Comparison of ENCODE assay signal across 8 cellular contexts in the genomic region with DNA sequence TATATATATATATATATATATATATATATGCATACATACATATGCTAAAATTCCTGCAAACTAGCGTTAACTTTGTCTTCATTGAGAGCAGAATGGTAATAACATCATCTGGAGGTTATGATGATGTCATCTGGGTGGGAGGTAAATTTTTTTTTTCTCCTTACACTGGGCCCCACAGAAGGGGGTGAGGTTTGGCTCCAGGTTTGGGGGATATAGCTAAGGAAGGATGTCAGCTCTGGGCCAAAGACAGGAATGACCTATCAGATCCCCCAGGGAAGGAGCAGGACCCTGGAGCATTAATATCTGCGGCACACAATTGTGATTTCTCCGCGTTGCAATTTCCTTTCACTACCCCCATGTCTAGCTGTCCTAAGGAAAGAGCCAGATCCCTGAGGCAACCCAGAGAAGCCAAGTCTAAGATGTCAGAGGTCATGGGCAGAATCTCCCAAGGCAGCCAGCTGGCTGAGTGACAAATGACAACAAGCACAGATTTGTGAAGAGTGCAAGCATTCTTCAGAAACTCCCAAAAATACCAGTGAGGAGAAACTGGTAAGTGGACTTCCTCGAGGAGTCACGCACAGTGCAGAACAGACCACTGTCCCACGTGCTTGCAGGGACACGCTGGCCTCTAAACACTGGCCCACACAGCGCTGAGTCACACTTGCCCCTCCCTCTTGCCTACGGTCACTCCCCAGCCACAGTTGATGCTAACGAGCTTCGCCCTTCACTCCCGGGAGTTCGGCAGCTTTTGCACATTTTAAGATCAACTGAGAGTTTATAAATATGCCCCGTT. TPM values are rescaled to one million over a fixed set of nuclear protein-coding genes. Genes with fewer than 3 reads are reported as not detected.
A peak's percentile ranks its signal among the peaks of the same experiment; 100 is the strongest.
DNase-seq lines count a peak whose midpoint lies in the region; ATAC-seq, FAIRE-seq and TF ChIP-seq lines count a peak whose summit lies in the region.

No MANE protein-coding gene starts in this region.

- no peaks in the 10 kb centered on the region for H3K36me3 ChIP-seq in CD8-positive, alpha-beta memory T cell (ENCODE audit: insufficient read depth, low read length)
- H3K36me3 ChIP-seq in bronchial epithelial cell (ENCODE audit: control insufficient read depth, insufficient read depth, low read length) = no peaks in the 10 kb centered on the region
- H3K36me3 ChIP-seq in stomach = no peaks in the 10 kb centered on the region

- no peaks in the 10 kb centered on the region for H3K9me3 ChIP-seq in CD8-positive, alpha-beta memory T cell (ENCODE audit: low read length)
- no peaks in the 10 kb centered on the region for H3K9me3 ChIP-seq in stomach

- peak overlapping the region in 1 of 7 donors; percentile 60 for H3K4me3 Mint-ChIP-seq in CD8-positive, alpha-beta memory T cell

- DNase-seq in CD8-positive, alpha-beta memory T cell = no peak
- peak; percentile 30 for DNase-seq in NCI-H2227 treated with DMSO at 0.1 percent for 48 hours (lab: John Stamatoyannopoulos, UW)
- peak; percentile 87 for DNase-seq in bronchial epithelial cell (ENCODE audit: low read depth)
- DNase-seq in kidney glomerular epithelial cell (lab: John Stamatoyannopoulos, UW) = peak; percentile 67
- peak; percentile 80 for DNase-seq in stomach
- no peak for DNase-seq in activated CD4-positive, alpha-beta T cell treated with anti-CD3 and anti-CD28 coated beads, Interleukin-2, amount 50 U/mL, for 1 hour
- DNase-seq in NCI-H2029 treated with DMSO at 0.1 percent for 48 hours (lab: John Stamatoyannopoulos, UW) = no peak

- CTCF ChIA-PET in CD8-positive, alpha-beta memory T cell (lab: Charles Lee) = interaction anchor here (1.2 to 30.2 kb wide), 2 partner anchors 9 to 34 kb away, joined by 4 to 711 read pairs; partner anchors contain the start of gene UBC

- WGBS in stomach, 5 donors = 21 to 27% (median 23%) methylated on average over 15 of the region's 15 CpGs

- no peak for FAIRE-seq in bronchial epithelial cell (lab: Jason Lieb, UNC)

- no peaks in the 10 kb centered on the region for H3K27me3 Mint-ChIP-seq in CD8-positive, alpha-beta memory T cell

- no peak overlapping the region for H3K4me3 ChIP-seq in CD8-positive, alpha-beta memory T cell (ENCODE audit: low read length)
- H3K4me3 ChIP-seq in bronchial epithelial cell (ENCODE audit: low read depth, low read length) (no peak overlapping the region), stomach (no peak overlapping the region)

- TF ChIP-seq EP300 in stomach (IDR thresholded peaks at IDR 0.05) = peak; percentile 48

- no peak for TF ChIP-seq POLR2A in stomach (IDR thresholded peaks at IDR 0.05)

- intact Hi-C loops in stomach (cut with DNase I; ENCODE audit: low total_unique reads) = no loop called here

- no peak for ATAC-seq in GM21737 (IDR thresholded peaks at IDR 0.05; ENCODE audit: unreplicated experiment)

- H3K27ac Mint-ChIP-seq in CD8-positive, alpha-beta memory T cell = no peak overlapping the region

- H3K36me3 Mint-ChIP-seq in CD8-positive, alpha-beta memory T cell = no peaks in the 10 kb centered on the region

- H3K27me3 ChIP-seq in CD8-positive, alpha-beta memory T cell (ENCODE audit: insufficient read depth, low read length, poor library complexity, severe bottlenecking) = no peaks in the 10 kb centered on the region
- H3K27me3 ChIP-seq in bronchial epithelial cell (ENCODE audit: control insufficient read depth, insufficient read depth, low read length) = no peaks in the 10 kb centered on the region
- H3K27me3 ChIP-seq in stomach = no peaks in the 10 kb centered on the region

- H3K27ac ChIP-seq in CD8-positive, alpha-beta memory T cell (ENCODE audit: low read depth, low read length) = peak overlapping the region; percentile 38
- peak overlapping the region; percentile 62 to 75 (median 68) for H3K27ac ChIP-seq in stomach

- H3K4me1 ChIP-seq in CD8-positive, alpha-beta memory T cell (ENCODE audit: insufficient read depth, low read length) = peaks cover 5% of the 10 kb centered on the region
- H3K4me1 ChIP-seq in stomach = peaks cover 17 to 38% (median 27%) of the 10 kb centered on the region in 4 donors

- POLR2A ChIA-PET in CD8-positive, alpha-beta memory T cell (lab: Charles Lee) = no interaction called here

- H3K9me3 Mint-ChIP-seq in CD8-positive, alpha-beta memory T cell = no peaks in the 10 kb centered on the region

- TF ChIP-seq CTCF in bronchial epithelial cell (IDR thresholded peaks at IDR 0.05; ENCODE audit: insufficient read depth, low read length, severe bottlenecking) (no peak), stomach (IDR thresholded peaks at IDR 0.05) (no peak)

- peaks cover 7 to 12% (median 12%) of the 10 kb centered on the region in 3 donors for H3K4me1 Mint-ChIP-seq in CD8-positive, alpha-beta memory T cell

RNA-seq across cellular contexts. Expression of gene UBC, which starts 9.9 kb away (rescaled TPM):
- 100 to 1,000 TPM; 839 to 849 TPM for total RNA-seq in CD8-positive, alpha-beta memory T cell
- polyA plus RNA-seq in CD8-positive, alpha-beta memory T cell = 1,913 TPM
- 2,139 and 3,632 TPM in 2 replicates for total RNA-seq in bronchial epithelial cell
- 1,000 to 10,000 TPM in 3 of 5 donors, 100 to 1,000 TPM in 2; 409 to 1,431 (median 1,065) TPM for total RNA-seq in stomach
- polyA plus RNA-seq in stomach = 1,000 to 10,000 TPM in 1 of 3 donors, 100 to 1,000 TPM in 2; 875 to 1,080 (median 957) TPM

RNA-seq across cellular contexts. Expression of gene SCARB1, which starts 40.8 kb away (rescaled TPM):
- 10 to 100 TPM; 20.4 to 21.6 TPM for total RNA-seq in CD8-positive, alpha-beta memory T cell
- 3.6 TPM for polyA plus RNA-seq in CD8-positive, alpha-beta memory T cell
- total RNA-seq in bronchial epithelial cell (6.6 and 7.4 TPM in 2 replicates), stomach (10 to 100 TPM in 2 of 5 donors, 1 to 10 TPM in 3; 2.9 to 63.7 (median 8.3) TPM)
- 10 to 100 TPM in 1 of 3 donors, 1 to 10 TPM in 2; 6.7 to 19.4 (median 9.3) TPM for polyA plus RNA-seq in stomach

Comparison
In these comparisons a context has a peak if more than half of its experiments do, and no peak if none do; other contexts are left out.
1. DNase-seq: peak in NCI-H2227 treated with DMSO at 0.1 percent for 48 hours (single experiment), bronchial epithelial cell (single experiment), kidney glomerular epithelial cell (single experiment) and stomach (single experiment); none in CD8-positive, alpha-beta memory T cell (0 of 5), activated CD4-positive, alpha-beta T cell treated with anti-CD3 and anti-CD28 coated beads, Interleukin-2, amount 50 U/mL, for 1 hour (single experiment) and NCI-H2029 treated with DMSO at 0.1 percent for 48 hours (single experiment).